ENCODE assay signal across 24 cellular contexts in the genomic region with DNA sequence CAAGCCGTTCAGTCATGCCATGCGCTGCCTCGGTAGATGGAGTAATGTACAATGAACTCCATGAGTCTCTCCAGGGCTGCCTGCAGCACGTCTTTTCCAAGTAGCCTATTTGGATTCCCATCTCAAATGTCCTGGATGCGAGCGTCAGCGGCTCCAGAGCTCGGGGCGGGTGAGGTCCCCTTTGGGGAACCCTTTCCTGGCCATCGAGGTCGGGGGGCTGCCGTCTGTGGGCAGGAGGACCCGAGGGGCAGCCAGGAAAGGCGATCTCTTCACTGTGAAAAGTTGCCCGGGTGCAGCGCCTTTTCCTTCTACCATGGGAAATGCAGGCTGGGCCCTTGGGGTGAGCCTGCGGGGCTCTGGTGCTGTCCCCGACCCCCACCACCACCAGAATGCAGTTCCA. TPM values are rescaled to one million over a fixed set of nuclear protein-coding genes. Genes with fewer than 3 reads are reported as not detected.
DNase-seq lines count a peak whose midpoint lies in the region; ATAC-seq, FAIRE-seq and TF ChIP-seq lines count a peak whose summit lies in the region.
"Had no signal": no experiment of that assay in that cellular context is flagged by ENCODE, and none has a peak within 500 bp of the region (broad histone marks: within the 10 kb centered on the region; RNA-seq: fewer than 3 reads in every experiment).

No MANE protein-coding gene starts in this region.

- H3K27me3 Mint-ChIP-seq in stimulated activated memory B cell treated with anti-CD40 and anti-IgM and Interleukin-4, amounts not matched to agents 10 μg/mL and 1 μg/mL and 100 μg/mL, for 72 hours: no peaks in the 10 kb centered on the region
- H3K27me3 Mint-ChIP-seq: CD4-positive, CD25-positive, alpha-beta regulatory T cell had no signal

- no peaks in the 10 kb centered on the region for H3K27me3 ChIP-seq in sigmoid colon
- H3K27me3 ChIP-seq: BE2C had no signal

- no peak overlapping the region for H3K4me3 ChIP-seq in kidney (ENCODE audit: low read length in 2 of 2)
- H3K4me3 ChIP-seq in sigmoid colon: no peak overlapping the region
- H3K4me3 ChIP-seq: GM12878, GM23248 had no signal

- intact Hi-C loops in kidney (cut with DNase I) (no loop called here), sigmoid colon (cut with DNase I) (no loop called here)

- H3K27ac ChIP-seq in RWPE1 (peak overlapping the region; percentile 5; the same call in 1 of the 2 replicates), VCaP (peak overlapping the region; percentile 43), kidney (ENCODE audit: low read depth in 2 of 2, low read length in 2 of 2) (no peak overlapping the region), sigmoid colon (no peak overlapping the region)
- H3K27ac ChIP-seq: GM23248 had no signal

- H3K36me3 ChIP-seq in kidney (ENCODE audit: control insufficient read depth in 1 of 2, insufficient read depth in 2 of 2, low read length in 2 of 2) (no peaks in the 10 kb centered on the region), sigmoid colon (peaks cover 8 to 69% (median 25%) of the 10 kb centered on the region in 4 donors)
- H3K36me3 ChIP-seq: BE2C had no signal

- no peaks in the 10 kb centered on the region for H3K9me3 Mint-ChIP-seq in stimulated activated memory B cell treated with anti-CD40 and anti-IgM and Interleukin-4, amounts not matched to agents 10 μg/mL and 1 μg/mL and 100 μg/mL, for 72 hours
- H3K9me3 Mint-ChIP-seq: CD4-positive, CD25-positive, alpha-beta regulatory T cell; CD8-positive, alpha-beta memory T cell had no signal

- no peaks in the 10 kb centered on the region for H3K4me1 Mint-ChIP-seq in stimulated activated memory B cell treated with anti-CD40 and anti-IgM and Interleukin-4, amounts not matched to agents 10 μg/mL and 1 μg/mL and 100 μg/mL, for 72 hours
- H3K4me1 Mint-ChIP-seq: CD4-positive, CD25-positive, alpha-beta regulatory T cell; CD8-positive, alpha-beta memory T cell had no signal

- no peaks in the 10 kb centered on the region for H3K4me1 ChIP-seq in kidney (ENCODE audit: control insufficient read depth in 1 of 2, insufficient read depth in 1 of 2, low read depth in 1 of 2, low read length in 2 of 2)
- H3K4me1 ChIP-seq in sigmoid colon: no peaks in the 10 kb centered on the region
- H3K4me1 ChIP-seq: BE2C had no signal

- TF ChIP-seq CTCF in RWPE1 (conservative IDR thresholded peaks at IDR 0.05; ENCODE audit: low read depth) (no peak), VCaP (conservative IDR thresholded peaks at IDR 0.05) (no peak), kidney (IDR thresholded peaks at IDR 0.05; ENCODE audit: borderline replicate concordance, extremely low read depth, insufficient read depth) (no peak), sigmoid colon (IDR thresholded peaks at IDR 0.05) (no peak)

- TF ChIP-seq POLR2A in sigmoid colon (IDR thresholded peaks at IDR 0.05): no peak

- no peak for TF ChIP-seq EP300 in sigmoid colon (IDR thresholded peaks at IDR 0.05)

- no peaks in the 10 kb centered on the region for H3K9me3 ChIP-seq in kidney (ENCODE audit: control insufficient read depth in 1 of 2, low read length in 2 of 2)
- H3K9me3 ChIP-seq in sigmoid colon: no peaks in the 10 kb centered on the region
- H3K9me3 ChIP-seq: BE2C had no signal

- DNase-seq in RWPE1 (ENCODE audit: low spot score): no peak
- peak; percentile 49 for DNase-seq in kidney
- peak; percentile 34 for DNase-seq in sigmoid colon
- DNase-seq in NOMO-1 treated with dmso at 0.1 percent for 144 hours (lab: John Stamatoyannopoulos, UW; ENCODE audit: unreplicated experiment): no peak
- DNase-seq: ACHN; BE2C; C1 segment of cervical spinal cord; CD4-positive, CD25-positive, alpha-beta regulatory T cell; COR-L47; DMS 273 treated with DMSO at 0.1 percent for 48 hours; DMS53; DND-41; EL; GM23248; HCEC 1CT had no signal

- CTCF ChIA-PET in RWPE1 (lab: Yijun Ruan, JAX): no interaction called here

- POLR2A ChIA-PET in RWPE1 (lab: Yijun Ruan, JAX; ENCODE audit: low non-redundant PET): no interaction called here

- no peak for FAIRE-seq in kidney (lab: Jason Lieb, UNC)
- FAIRE-seq: A204.1, GM12878, H54 had no signal

- no peaks in the 10 kb centered on the region for H3K36me3 Mint-ChIP-seq in stimulated activated memory B cell treated with anti-CD40 and anti-IgM and Interleukin-4, amounts not matched to agents 10 μg/mL and 1 μg/mL and 100 μg/mL, for 72 hours
- H3K36me3 Mint-ChIP-seq: CD4-positive, CD25-positive, alpha-beta regulatory T cell; CD8-positive, alpha-beta memory T cell had no signal

- H3K9ac ChIP-seq in kidney (ENCODE audit: low read length in 2 of 2): no peak overlapping the region
- H3K9ac ChIP-seq: GM23248 had no signal

- WGBS in sigmoid colon, 2 donors: 71 to 86% methylated on average over 18 of the region's 18 CpGs

- no peak for ATAC-seq in GM19351 (IDR thresholded peaks at IDR 0.05; ENCODE audit: unreplicated experiment)
- ATAC-seq in stimulated activated memory B cell treated with anti-CD40 and anti-IgM and Interleukin-4, amounts not matched to agents 10 μg/mL and 1 μg/mL and 100 μg/mL, for 72 hours: no peak
- ATAC-seq: GM12878 had no signal

- H3K4me3 Mint-ChIP-seq in stimulated activated memory B cell treated with anti-CD40 and anti-IgM and Interleukin-4, amounts not matched to agents 10 μg/mL and 1 μg/mL and 100 μg/mL, for 72 hours: no peak overlapping the region
- H3K4me3 Mint-ChIP-seq: CD4-positive, CD25-positive, alpha-beta regulatory T cell; CD8-positive, alpha-beta memory T cell had no signal

- H3K27ac Mint-ChIP-seq in stimulated activated memory B cell treated with anti-CD40 and anti-IgM and Interleukin-4, amounts not matched to agents 10 μg/mL and 1 μg/mL and 100 μg/mL, for 72 hours: no peak overlapping the region
- H3K27ac Mint-ChIP-seq: CD8-positive, alpha-beta memory T cell had no signal

RNA-seq across cellular contexts. Expression of gene FCN2, which starts 36.9 kb away (rescaled TPM):
- 3.6 TPM for total RNA-seq in kidney
- polyA plus RNA-seq in kidney (ENCODE audit: insufficient read depth, low read depth, low replicate concordance): 2.8 TPM
- not detected for total RNA-seq in sigmoid colon
- polyA plus RNA-seq in sigmoid colon: under 1 TPM in 1 of 3 donors, not detected in 2; 0.12 TPM
- total RNA-seq: CD4-positive, CD25-positive, alpha-beta regulatory T cell; CD8-positive, alpha-beta memory T cell; G401; GM12878; GM23248; HT-29 had no signal
- polyA plus RNA-seq: CD4-positive, CD25-positive, alpha-beta regulatory T cell; CD8-positive, alpha-beta memory T cell; GM12878; GM23248 had no signal

Comparison
In these comparisons a context has a peak if more than half of its experiments do, and no peak if none do; other contexts are left out.
1. DNase-seq: peak in kidney (single experiment) and sigmoid colon (single experiment); none in RWPE1 (single experiment) and NOMO-1 treated with dmso at 0.1 percent for 144 hours (single experiment).
2. H3K27ac ChIP-seq: peak in RWPE1 (single experiment) and VCaP (single experiment); none in kidney (0 of 2) and sigmoid colon (0 of 4).